In genomic region chr4:6885953-6886557, GRCh38 we compare ENCODE assay signal across 8 cellular contexts. TPM values are rescaled to one million over a fixed set of nuclear protein-coding genes. Genes with fewer than 3 reads are reported as not detected.
DNase-seq lines count a peak whose midpoint lies in the region; ATAC-seq and TF ChIP-seq lines count a peak whose summit lies in the region.

No MANE protein-coding gene starts in this region.

- ATAC-seq in GM21619 (IDR thresholded peaks at IDR 0.05; ENCODE audit: unreplicated experiment) (peak; percentile 54), upper lobe of left lung (ENCODE audit: low FRiP score in 2 of 2) (peak; percentile 47 to 72)

- 49 to 50% methylated on average over 7 to 15 of the region's 15 CpGs for WGBS in upper lobe of left lung, 2 donors

- CTCF ChIA-PET in Calu3 (lab: Charles Lee) = interaction anchor here (0.6 to 1.4 kb wide), 8 partner anchors 12 to 196 kb away, joined by 3 to 8 read pairs (median 4); no protein-coding TSS in a partner anchor

- H3K4me1 ChIP-seq in upper lobe of left lung = peaks cover 3 to 19% (median 11%) of the 10 kb centered on the region in 4 donors

- H3K27ac ChIP-seq in upper lobe of left lung = peak overlapping the region; percentile 3 to 72 (median 49)

- intact Hi-C loops in Calu3 (cut with micrococcal nuclease; ENCODE audit: unreplicated experiment) = loop anchor here (5.0 kb wide), 1 partner anchor 169 kb away; the partner anchor contains the start of gene BLOC1S4
- intact Hi-C loops in dendritic cell treated with granulocyte-macrophage colony-stimulating factor and Interleukin-4, amounts not matched to agents 40 ng/mL and 50 ng/mL, for 4 days (cut with micrococcal nuclease) = loop anchor here (5.0 kb wide), 1 partner anchor 169 kb away; the partner anchor contains the start of gene BLOC1S4

- H3K9me3 Mint-ChIP-seq in Calu3 (ENCODE audit: low read depth, unreplicated experiment) = no peaks in the 10 kb centered on the region
- peaks cover 8% of the 10 kb centered on the region for H3K9me3 Mint-ChIP-seq in dendritic cell treated with granulocyte-macrophage colony-stimulating factor and Interleukin-4, amounts not matched to agents 40 ng/mL and 50 ng/mL, for 4 days

- H3K27me3 Mint-ChIP-seq in Calu3 (ENCODE audit: unreplicated experiment) = no peaks in the 10 kb centered on the region
- H3K27me3 Mint-ChIP-seq in dendritic cell treated with granulocyte-macrophage colony-stimulating factor and Interleukin-4, amounts not matched to agents 40 ng/mL and 50 ng/mL, for 4 days = peaks cover 1% of the 10 kb centered on the region

- peaks cover 0 to 32% (median 18%) of the 10 kb centered on the region in 4 donors for H3K36me3 ChIP-seq in upper lobe of left lung

- no peak overlapping the region for H3K4me3 ChIP-seq in upper lobe of left lung

- no TSS peak for BruUV-seq in Calu3 (replicated peaks; lab: Mats Ljungman, UMichigan)

- no peak overlapping the region for H3K27ac Mint-ChIP-seq in Calu3 (ENCODE audit: unreplicated experiment)
- peak overlapping the region; percentile 74 for H3K27ac Mint-ChIP-seq in dendritic cell treated with granulocyte-macrophage colony-stimulating factor and Interleukin-4, amounts not matched to agents 40 ng/mL and 50 ng/mL, for 4 days

- H3K4me1 Mint-ChIP-seq in Calu3 (ENCODE audit: low read depth, unreplicated experiment) = peaks cover 7% of the 10 kb centered on the region
- H3K4me1 Mint-ChIP-seq in dendritic cell treated with granulocyte-macrophage colony-stimulating factor and Interleukin-4, amounts not matched to agents 40 ng/mL and 50 ng/mL, for 4 days (ENCODE audit: low read depth) = peaks cover 52% of the 10 kb centered on the region

- peak overlapping the region; percentile 34 for H3K4me3 Mint-ChIP-seq in Calu3 (ENCODE audit: low read depth, unreplicated experiment)
- no peak overlapping the region for H3K4me3 Mint-ChIP-seq in dendritic cell treated with granulocyte-macrophage colony-stimulating factor and Interleukin-4, amounts not matched to agents 40 ng/mL and 50 ng/mL, for 4 days

- H3K9me3 ChIP-seq in upper lobe of left lung = peaks cover 0 to 4% (median 0%) of the 10 kb centered on the region in 4 donors

- DNase-seq in Calu3 (peak; percentile 60), NOMO-1 treated with dmso at 0.1 percent for 144 hours (lab: John Stamatoyannopoulos, UW; ENCODE audit: unreplicated experiment) (peak; percentile 98), lung microvascular endothelial cell (ENCODE audit: low read depth in 2 of 2) (peak; percentile 47 to 64), upper lobe of left lung (peak in 1 of 2 donors; percentile 86), NCI-H1930 (lab: John Stamatoyannopoulos, UW) (no peak), T-helper 9 cell (no peak)

- no peak for TF ChIP-seq EP300 in upper lobe of left lung (IDR thresholded peaks at IDR 0.05)

- TF ChIP-seq POLR2A in upper lobe of left lung (IDR thresholded peaks at IDR 0.05) = no peak

- peaks cover 14% of the 10 kb centered on the region for H3K36me3 Mint-ChIP-seq in Calu3 (ENCODE audit: insufficient read depth, unreplicated experiment)
- H3K36me3 Mint-ChIP-seq in dendritic cell treated with granulocyte-macrophage colony-stimulating factor and Interleukin-4, amounts not matched to agents 40 ng/mL and 50 ng/mL, for 4 days (ENCODE audit: low read depth) = peaks cover 37% of the 10 kb centered on the region

- H3K27me3 ChIP-seq in upper lobe of left lung = no peaks in the 10 kb centered on the region

- TF ChIP-seq CTCF in Calu3 (IDR thresholded peaks at IDR 0.05; ENCODE audit: unreplicated experiment) (no peak), upper lobe of left lung (IDR thresholded peaks at IDR 0.05) (peak in 4 of 6 experiments; percentile 12 to 39 (median 28))

RNA-seq across cellular contexts. Expression of gene TBC1D14, which starts 23.6 kb away (rescaled TPM):
- 26.1 and 26.4 TPM in 2 replicates for total RNA-seq in Calu3 (2022)
- total RNA-seq in lung microvascular endothelial cell = 15.0 and 19.8 TPM in 2 replicates
- total RNA-seq in upper lobe of left lung = 10 to 100 TPM; 47.7 to 61.8 (median 57.8) TPM

Comparison
In these comparisons a context has a peak if more than half of its experiments do, and no peak if none do; other contexts are left out.
1. DNase-seq: peak in Calu3 (single experiment), NOMO-1 treated with dmso at 0.1 percent for 144 hours (single experiment) and lung microvascular endothelial cell (2 of 2); none in NCI-H1930 (0 of 2) and T-helper 9 cell (single experiment).